8 cellular contexts compared by ENCODE assay signal in the genomic region with DNA sequence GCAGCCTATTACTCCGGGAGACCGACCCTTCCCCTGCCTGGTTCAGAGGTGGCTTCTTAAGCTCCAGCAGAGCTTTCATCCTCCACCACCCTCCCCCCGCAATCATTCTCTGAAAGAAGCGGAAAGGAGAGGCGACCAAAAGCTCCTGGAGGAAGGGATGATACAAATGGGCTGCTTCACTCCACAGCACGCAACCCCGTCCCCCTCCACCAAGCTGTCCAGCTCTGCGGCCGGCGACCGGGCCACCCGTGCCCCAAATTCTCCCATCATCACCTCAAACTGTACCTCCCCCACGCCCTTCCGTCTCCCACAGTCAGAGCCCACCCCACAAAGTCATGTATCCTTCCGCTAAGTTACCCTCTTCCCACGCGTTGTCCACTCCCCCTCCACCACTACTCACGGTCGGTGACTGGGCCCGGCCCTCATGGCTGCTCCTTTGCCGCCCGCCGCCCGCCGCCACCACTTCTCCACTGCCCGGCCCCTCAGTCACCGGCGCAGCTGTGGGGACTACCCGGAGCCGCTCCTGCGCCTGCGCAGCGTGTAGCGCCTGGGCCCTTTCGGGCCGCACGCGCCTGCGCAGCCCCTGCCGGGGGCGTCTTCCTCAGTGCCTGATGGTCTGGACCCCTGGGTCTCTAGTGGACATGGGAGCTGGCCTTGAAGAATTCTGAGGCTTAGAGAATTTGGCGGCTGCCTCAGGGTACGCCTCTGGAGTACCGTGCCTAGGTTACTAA. TPM values are rescaled to one million over a fixed set of nuclear protein-coding genes. Genes with fewer than 3 reads are reported as not detected.
DNase-seq lines count a peak whose midpoint lies in the region; ATAC-seq and TF ChIP-seq lines count a peak whose summit lies in the region.

TSS of gene FAM222B (minus strand) at position 509 of the 731 bp plus-strand sequence. CDS start 76,123 bp downstream, outside the sequence.

- peak within 1 kb of the TSS; percentile 97 for H3K4me3 Mint-ChIP-seq in T-helper 17 cell

- H3K4me1 Mint-ChIP-seq in T-helper 17 cell = peaks cover 15% of the 10 kb centered on the region

- peak within 1 kb of the TSS; percentile 55 to 61 for H3K4me3 ChIP-seq in prostate gland

- no peaks in the 10 kb centered on the region for H3K36me3 Mint-ChIP-seq in T-helper 17 cell (ENCODE audit: low read depth)

- H3K9me3 ChIP-seq in T-helper 17 cell (ENCODE audit: control insufficient read depth, low read length, poor library complexity, severe bottlenecking) = no peaks in the 10 kb centered on the region
- no peaks in the 10 kb centered on the region for H3K9me3 ChIP-seq in prostate gland

- under 1% methylated on average over 44 of the region's 44 CpGs for WGBS in prostate gland

- no peaks in the 10 kb centered on the region for H3K36me3 ChIP-seq in prostate gland

- peak; percentile 53 for TF ChIP-seq POLR2A in prostate gland (IDR thresholded peaks at IDR 0.05)

- peak within 1 kb of the TSS; percentile 96 for H3K27ac Mint-ChIP-seq in T-helper 17 cell

- no peaks in the 10 kb centered on the region for H3K27me3 Mint-ChIP-seq in T-helper 17 cell

- TF ChIP-seq CTCF in GM10266 (IDR thresholded peaks at IDR 0.05; ENCODE audit: control insufficient read depth, insufficient read depth, low read depth, missing control alignments) (no peak), prostate gland (IDR thresholded peaks at IDR 0.05) (peak in 1 of 4 experiments; percentile 33)

- DNase-seq in GM10266 (ENCODE audit: extremely low spot score) = peak; percentile 95
- peak; percentile 92 for DNase-seq in NCI-H146 (lab: John Stamatoyannopoulos, UW)
- peak; percentile 80 to 83 (median 81) for DNase-seq in T-helper 17 cell
- peak; percentile 6 to 87 (median 70) for DNase-seq in amygdala (lab: John Stamatoyannopoulos, UW)
- peak; percentile 92 for DNase-seq in left ventricle myocardium superior
- peak; percentile 63 for DNase-seq in prostate gland (ENCODE audit: low spot score)
- DNase-seq in ureter (ENCODE audit: low spot score) = peak; percentile 81

- intact Hi-C loops in left ventricle myocardium superior (cut with micrococcal nuclease) (no loop called here), prostate gland (cut with DNase I) (no loop called here)

- H3K27me3 ChIP-seq in prostate gland (replicated peaks; ENCODE audit: insufficient read depth) = no peaks in the 10 kb centered on the region

- H3K4me1 ChIP-seq in prostate gland (replicated peaks) = no peaks in the 10 kb centered on the region

- ATAC-seq in HG02759 (IDR thresholded peaks at IDR 0.05; ENCODE audit: unreplicated experiment) (peak; percentile 92), T-helper 17 cell (peak; percentile 98), left ventricle myocardium superior (peak; percentile 100)

- peak within 1 kb of the TSS; percentile 68 to 74 for H3K27ac ChIP-seq in prostate gland

RNA-seq across cellular contexts. Expression of gene FAM222B, which starts in this region (rescaled TPM):
- 10 to 100 TPM; 18.3 to 22.6 TPM for total RNA-seq in T-helper 17 cell
- 16.8 TPM for total RNA-seq in left ventricle myocardium superior
- total RNA-seq in prostate gland = 10 to 100 TPM; 14.9 to 48.9 TPM
- total RNA-seq in ureter = 28.8 TPM

Comparison
In these comparisons a context has a peak if more than half of its experiments do, and no peak if none do; other contexts are left out.
1. Peak in every context shown above with its lines: DNase-seq, ATAC-seq, H3K4me3 ChIP-seq and H3K27ac ChIP-seq.